25 cellular contexts compared by ENCODE assay signal in the genomic region with DNA sequence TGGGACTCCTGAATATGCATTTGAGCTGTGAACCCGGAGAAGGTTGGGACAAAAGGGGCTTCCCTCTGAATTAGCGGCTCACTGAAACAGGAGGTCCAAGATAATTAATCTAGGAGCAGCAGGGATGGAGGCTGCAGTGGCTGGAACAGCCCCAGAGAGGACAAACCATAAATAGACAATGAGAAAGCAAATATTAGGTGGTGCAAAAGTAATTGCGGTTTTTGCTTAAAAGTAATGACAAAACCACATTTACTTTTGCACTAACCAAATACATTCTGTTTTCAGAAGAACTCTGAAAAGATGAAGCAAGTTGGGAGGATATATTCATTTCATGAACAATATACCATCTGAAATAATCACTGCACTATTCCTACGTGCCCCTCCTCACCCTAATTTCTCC.
"Had no signal": no experiment of that assay in that cellular context is flagged by ENCODE, and none has a peak within 500 bp of the region (broad histone marks: within the 10 kb centered on the region; RNA-seq: fewer than 3 reads in every experiment).

No MANE protein-coding gene starts in this region.

- H3K4me3 ChIP-seq: adrenal gland, SJSA1 had no signal

- H3K4me3 Mint-ChIP-seq: activated CD8-positive, alpha-beta T cell treated with anti-CD3 and anti-CD28 coated beads, Interleukin-2, amount 10 ng/mL, durations not matched to agents 7 days and 5 days; activated naive CD8-positive, alpha-beta T cell treated with anti-CD3 and anti-CD28 coated beads, Interleukin-2, amount 10 ng/mL, durations not matched to agents 7 days and 5 days had no signal

- H3K27ac ChIP-seq: adrenal gland, SJSA1 had no signal

- H3K36me3 ChIP-seq: adrenal gland, SJSA1 had no signal

- H3K4me1 Mint-ChIP-seq: activated naive CD8-positive, alpha-beta T cell treated with anti-CD3 and anti-CD28 coated beads, Interleukin-2, amount 10 ng/mL, durations not matched to agents 7 days and 5 days had no signal

- H3K9me3 ChIP-seq: adrenal gland, SJSA1 had no signal

- H3K27me3 ChIP-seq: adrenal gland, SJSA1 had no signal

- H3K36me3 Mint-ChIP-seq: activated naive CD8-positive, alpha-beta T cell treated with anti-CD3 and anti-CD28 coated beads, Interleukin-2, amount 10 ng/mL, durations not matched to agents 7 days and 5 days had no signal

- H3K4me1 ChIP-seq: adrenal gland, SJSA1 had no signal

- DNase-seq: activated CD4-positive, alpha-beta T cell treated with anti-CD3 and anti-CD28 coated beads for 48 hours; activated CD4-positive, alpha-beta T cell treated with anti-CD3 and anti-CD28 coated beads, Interleukin-2, amount 50 U/mL, for 4 hours; activated CD4-positive, CD25-positive, alpha-beta regulatory T cell treated with anti-CD3 and anti-CD28 coated beads, Interleukin-2, amount 50 U/mL, for 72 hours; activated CD8-positive, alpha-beta memory T cell treated with anti-CD3 and anti-CD28 coated beads, Interleukin-2, amount 50 U/mL, for 48 hours; activated CD8-positive, alpha-beta T cell treated with anti-CD3 and anti-CD28 coated beads, Interleukin-2, amount 10 ng/mL, durations not matched to agents 7 days and 5 days; activated naive CD4-positive, alpha-beta T cell treated with anti-CD3 and anti-CD28 coated beads, Interleukin-2, amount 50 U/mL, for 16 hours; activated naive CD8-positive, alpha-beta T cell treated with anti-CD3 and anti-CD28 coated beads, Interleukin-2, amount 10 ng/mL, durations not matched to agents 7 days and 5 days; activated T-cell treated with anti-CD3 and anti-CD28 coated beads, Interleukin-2, amount 50 U/mL, for 1 hour; adrenal gland; anterior cingulate cortex; NCI-H1048; NCI-H146; NCI-H187 treated with DMSO at 0.1 percent for 48 hours; NCI-H2171; NCI-H2227 treated with DMSO at 0.1 percent for 48 hours; NCI-H446 treated with DMSO at 0.1 percent for 48 hours; NCI-H524 treated with DMSO at 0.1 percent for 48 hours; NCI-H774; OCI-M1; Right ventricle myocardium superior; RPMI8226; SW 1271 had no signal

- H3K27ac Mint-ChIP-seq: activated CD8-positive, alpha-beta T cell treated with anti-CD3 and anti-CD28 coated beads, Interleukin-2, amount 10 ng/mL, durations not matched to agents 7 days and 5 days; activated naive CD8-positive, alpha-beta T cell treated with anti-CD3 and anti-CD28 coated beads, Interleukin-2, amount 10 ng/mL, durations not matched to agents 7 days and 5 days had no signal

- ATAC-seq: activated CD8-positive, alpha-beta T cell treated with anti-CD3 and anti-CD28 coated beads, Interleukin-2, amount 10 ng/mL, durations not matched to agents 7 days and 5 days; Panc1; SK-N-SH treated with all-trans-retinoic acid at 6 μM for 48 hours had no signal
